ENCODE assay signal across 16 cellular contexts in genomic region chr16:54176376-54176901, GRCh38.
A peak's percentile ranks its signal among the peaks of the same experiment; 100 is the strongest.
DNase-seq lines count a peak whose midpoint lies in the region; ATAC-seq, FAIRE-seq and TF ChIP-seq lines count a peak whose summit lies in the region.
"Had no signal": no experiment of that assay in that cellular context is flagged by ENCODE, and none has a peak within 500 bp of the region (broad histone marks: within the 10 kb centered on the region; RNA-seq: fewer than 3 reads in every experiment).

No MANE protein-coding gene starts in this region.

- ATAC-seq in psoas muscle, result no peak
- ATAC-seq in GM21381 (IDR thresholded peaks at IDR 0.05; ENCODE audit: unreplicated experiment), result no peak
- ATAC-seq in SK-N-SH treated with all-trans-retinoic acid at 6 μM for 48 hours, result no peak
- ATAC-seq: right cardiac atrium had no signal

- no peak overlapping the region for H3K9ac ChIP-seq in H1 (replicated peaks in 1 of 4; ENCODE audit: extremely low read depth in 1 of 4, low read depth in 3 of 4, low read length in 3 of 4)
- H3K9ac ChIP-seq: BLaER1 treated with 17β-estradiol and CSF1 and Interleukin-3, amounts not matched to agents 10 nM and 100 nM had no signal

- H3K9me3 ChIP-seq in H1 (ENCODE audit: insufficient read depth in 2 of 2, low read depth in 1 of 2, low read length in 1 of 2), result no peaks in the 10 kb centered on the region
- no peaks in the 10 kb centered on the region for H3K9me3 ChIP-seq in psoas muscle
- H3K9me3 ChIP-seq: BLaER1 treated with 17β-estradiol and CSF1 and Interleukin-3, amounts not matched to agents 10 nM and 100 nM; SJSA1 had no signal

- H3K27ac ChIP-seq in H1 (ENCODE audit: low read depth, low read length) (no peak overlapping the region), psoas muscle (no peak overlapping the region)
- H3K27ac ChIP-seq: BLaER1 treated with 17β-estradiol and CSF1 and Interleukin-3, amounts not matched to agents 10 nM and 100 nM; SJSA1 had no signal

- H2BK120ac ChIP-seq in H1 (replicated peaks; ENCODE audit: low read depth, low read length), result no peak overlapping the region

- peak; percentile 52 to 67 for TF ChIP-seq RAD21 in H1 (IDR thresholded peaks at IDR 0.05 in 1 of 2, conservative IDR thresholded peaks at IDR 0.05 in 1 of 2; ENCODE audit: low read depth in 2 of 2, low read length in 2 of 2)

- H3K23me2 ChIP-seq in H1 (ENCODE audit: low read depth, low read length), result no peaks in the 10 kb centered on the region

- peak; percentile 82 for DNase-seq in DMS53 (lab: John Stamatoyannopoulos, UW)
- DNase-seq in NCI-H1092 (lab: John Stamatoyannopoulos, UW), result peak; percentile 43
- peak in 1 of 2 experiments; percentile 60 for DNase-seq in H1 (ENCODE audit: low read depth in 1 of 2, low spot score in 2 of 2)
- DNase-seq in nephron progenitor cell, result peak; percentile 52
- DNase-seq in EL, result no peak
- no peak for DNase-seq in psoas muscle
- DNase-seq: activated CD8-positive, alpha-beta memory T cell treated with anti-CD3 and anti-CD28 coated beads, Interleukin-2, amount 50 U/mL, for 4 hours; activated naive CD8-positive, alpha-beta T cell treated with anti-CD3 and anti-CD28 coated beads, Interleukin-2, amount 10 ng/mL, durations not matched to agents 7 days and 5 days; NCI-H1436; NCI-H774 had no signal

- POLR2A ChIA-PET in H1 (lab: Charles Lee; ENCODE audit: partially characterized antibody), result no interaction called here

- no peaks in the 10 kb centered on the region for H3K79me2 ChIP-seq in H1 (ENCODE audit: control insufficient read depth in 1 of 2, insufficient read depth in 2 of 2, low read length in 2 of 2)

- CTCF ChIA-PET in H1 (lab: Charles Lee; ENCODE audit: partially characterized antibody), result interaction anchor here (1.5 kb wide), 1 partner anchor 16 kb away, joined by 5 read pairs; no protein-coding TSS in a partner anchor

- H3K4me2 ChIP-seq in H1 (ENCODE audit: insufficient read depth in 1 of 2, low read depth in 2 of 2, low read length in 2 of 2), result peak overlapping the region in 1 of 2 experiments; percentile 16; a peak in 2 of 4 replicates

- no peaks in the 10 kb centered on the region for H4K20me1 ChIP-seq in H1 (replicated peaks in 1 of 2; ENCODE audit: control insufficient read depth in 1 of 2, insufficient read depth in 2 of 2, low read length in 2 of 2)
- H4K20me1 ChIP-seq: BLaER1 treated with 17β-estradiol and CSF1 and Interleukin-3, amounts not matched to agents 10 nM and 100 nM had no signal

- no peaks in the 10 kb centered on the region for H3K36me3 Mint-ChIP-seq in nephron progenitor cell (ENCODE audit: low read depth)
- H3K36me3 Mint-ChIP-seq: activated naive CD8-positive, alpha-beta T cell treated with anti-CD3 and anti-CD28 coated beads, Interleukin-2, amount 10 ng/mL, durations not matched to agents 7 days and 5 days had no signal

- H2AFZ ChIP-seq in H1 (ENCODE audit: low read length), result no peak overlapping the region

- no peak overlapping the region for H3K4me3 ChIP-seq in H1 (ENCODE audit: extremely low read depth in 1 of 4, insufficient read depth in 2 of 4, low read depth in 3 of 4, low read length in 4 of 4)
- H3K4me3 ChIP-seq in psoas muscle, result no peak overlapping the region
- H3K4me3 ChIP-seq: BLaER1 treated with 17β-estradiol and CSF1 and Interleukin-3, amounts not matched to agents 10 nM and 100 nM; SJSA1 had no signal

- intact Hi-C loops in psoas muscle (cut with DNase I), result no loop called here

- peaks cover 73% of the 10 kb centered on the region for H3K4me1 Mint-ChIP-seq in nephron progenitor cell
- H3K4me1 Mint-ChIP-seq: activated naive CD8-positive, alpha-beta T cell treated with anti-CD3 and anti-CD28 coated beads, Interleukin-2, amount 10 ng/mL, durations not matched to agents 7 days and 5 days had no signal

- H2AK5ac ChIP-seq in H1 (ENCODE audit: low read depth, low read length), result no peak overlapping the region

- no peaks in the 10 kb centered on the region for H3K36me3 ChIP-seq in H1 (ENCODE audit: control insufficient read depth in 2 of 4, insufficient read depth in 4 of 4, low read length in 3 of 4)
- H3K36me3 ChIP-seq in psoas muscle (ENCODE audit: insufficient read depth in 1 of 2, low read depth in 1 of 2), result no peaks in the 10 kb centered on the region
- H3K36me3 ChIP-seq: BLaER1 treated with 17β-estradiol and CSF1 and Interleukin-3, amounts not matched to agents 10 nM and 100 nM; SJSA1 had no signal

- H3K27me3 ChIP-seq in H1 (replicated peaks in 1 of 4; ENCODE audit: control insufficient read depth in 3 of 4, extremely low read depth in 1 of 4, insufficient read depth in 3 of 4, low read length in 3 of 4) (peaks cover 0 to 3% (median 2%) of the 10 kb centered on the region in 4 experiments; a peak in 1 of 7 replicates), psoas muscle (ENCODE audit: insufficient read depth in 3 of 3, low read length in 2 of 3) (no peaks in the 10 kb centered on the region)
- H3K27me3 ChIP-seq: BLaER1 treated with 17β-estradiol and CSF1 and Interleukin-3, amounts not matched to agents 10 nM and 100 nM had no signal

- no peak overlapping the region for H2BK12ac ChIP-seq in H1 (ENCODE audit: low read depth, low read length)

- H3K18ac ChIP-seq in H1 (ENCODE audit: extremely low read depth, low read length), result no peak overlapping the region

- H4K8ac ChIP-seq in H1 (ENCODE audit: extremely low read depth, insufficient read depth, low read length), result no peak overlapping the region

- H3K56ac ChIP-seq in H1 (replicated peaks; ENCODE audit: insufficient read length, low read depth, low read length), result no peak overlapping the region

- WGBS in H1 (ENCODE audit: extremely low coverage in 1 of 2, insufficient coverage in 1 of 2, insufficient read length in 1 of 2, insufficient replicate concordance in 2 of 2, low coverage in 1 of 2, low lambda C conversion rate in 2 of 2, missing lambda C conversion rate in 1 of 2), 2 experiments, result 23% methylated on average over 19 of the region's 19 CpGs; no CpG with 5 or more reads in 1 of the 2 experiments
- WGBS in psoas muscle, 3 donors, result 72 to 82% (median 77%) methylated on average over 19 of the region's 19 CpGs

- H2BK20ac ChIP-seq in H1 (ENCODE audit: low read length), result no peak overlapping the region

- no peak overlapping the region for H4K5ac ChIP-seq in H1 (ENCODE audit: insufficient read length, low read depth, low read length)

- H3K79me1 ChIP-seq in H1 (ENCODE audit: low read depth, low read length), result no peaks in the 10 kb centered on the region

- no peaks in the 10 kb centered on the region for H3K9me3 Mint-ChIP-seq in nephron progenitor cell
- H3K9me3 Mint-ChIP-seq: activated naive CD8-positive, alpha-beta T cell treated with anti-CD3 and anti-CD28 coated beads, Interleukin-2, amount 10 ng/mL, durations not matched to agents 7 days and 5 days; stimulated activated naive CD8-positive, alpha-beta T cell treated with anti-CD3 and anti-CD28 coated beads, Interleukin-15, Interleukin-2, amounts not matched to agents 100 ng/mL and 50 ng/mL, for 24 hours had no signal

- peak; percentile 48 to 56 (median 52) for TF ChIP-seq CTCF in H1 (IDR thresholded peaks at IDR 0.05; ENCODE audit: control extremely low read depth in 1 of 3, insufficient read depth in 1 of 3, low read depth in 1 of 3, low read length in 3 of 3)
- no peak for TF ChIP-seq CTCF in nephron progenitor cell (IDR thresholded peaks at IDR 0.05)
- no peak for TF ChIP-seq CTCF in psoas muscle (IDR thresholded peaks at IDR 0.05)

- no peak for TF ChIP-seq POLR2A in H1 (IDR thresholded peaks at IDR 0.05; ENCODE audit: control extremely low read depth in 1 of 2, low read depth in 2 of 2, low read length in 2 of 2)

- H3K14ac ChIP-seq in H1 (ENCODE audit: insufficient read length), result no peak overlapping the region

- peak overlapping the region; percentile 62 for H3K27ac Mint-ChIP-seq in nephron progenitor cell
- H3K27ac Mint-ChIP-seq: activated naive CD8-positive, alpha-beta T cell treated with anti-CD3 and anti-CD28 coated beads, Interleukin-2, amount 10 ng/mL, durations not matched to agents 7 days and 5 days had no signal

- no peak overlapping the region for H3K4ac ChIP-seq in H1 (replicated peaks; ENCODE audit: insufficient read length, low read depth, low read length)

- peaks cover 36% of the 10 kb centered on the region for H3K27me3 Mint-ChIP-seq in nephron progenitor cell (ENCODE audit: low read depth, poor library complexity)

- H4K91ac ChIP-seq in H1 (replicated peaks; ENCODE audit: insufficient read length, low read length), result no peak overlapping the region

- no peak overlapping the region for H2BK5ac ChIP-seq in H1 (ENCODE audit: low read depth, low read length)

- H3K4me1 ChIP-seq in H1 (replicated peaks in 1 of 4; ENCODE audit: control insufficient read depth in 3 of 4, insufficient read depth in 4 of 4, low read length in 3 of 4) (peaks cover 4 to 17% (median 12%) of the 10 kb centered on the region in 4 experiments; a peak in 6 of 7 replicates), psoas muscle (no peaks in the 10 kb centered on the region)
- H3K4me1 ChIP-seq: BLaER1 treated with 17β-estradiol and CSF1 and Interleukin-3, amounts not matched to agents 10 nM and 100 nM; SJSA1 had no signal

- no peak overlapping the region for H2BK15ac ChIP-seq in H1 (ENCODE audit: low read length)

- TF ChIP-seq EP300 in H1 (IDR thresholded peaks at IDR 0.05; ENCODE audit: borderline replicate concordance in 1 of 2, low read depth in 2 of 2, low read length in 2 of 2), result no peak

- peak overlapping the region; percentile 48 for H3K4me3 Mint-ChIP-seq in nephron progenitor cell
- H3K4me3 Mint-ChIP-seq: activated naive CD8-positive, alpha-beta T cell treated with anti-CD3 and anti-CD28 coated beads, Interleukin-2, amount 10 ng/mL, durations not matched to agents 7 days and 5 days; stimulated activated naive CD8-positive, alpha-beta T cell treated with anti-CD3 and anti-CD28 coated beads, Interleukin-15, Interleukin-2, amounts not matched to agents 100 ng/mL and 50 ng/mL, for 24 hours had no signal

- FAIRE-seq in H1 (lab: Jason Lieb, UNC), result peak; percentile 68

- H3K23ac ChIP-seq in H1 (ENCODE audit: insufficient read length), result no peak overlapping the region

TF ChIP-seq in H1, 55 proteins besides CTCF, POLR2A, EP300 and RAD21 (continues in another document):
- TF ChIP-seq YY1 (IDR thresholded peaks at IDR 0.05; ENCODE audit: low read depth, low read length) (no peak), SIRT6 (IDR thresholded peaks at IDR 0.05; ENCODE audit: low read length) (no peak), CHD2 (IDR thresholded peaks at IDR 0.05; ENCODE audit: low read length) (no peak), TBP (IDR thresholded peaks at IDR 0.05; ENCODE audit: low read depth, low read length) (0 out of 2 replicates have a peak, but pooled peaks have one; percentile 25), CBX8 (IDR thresholded peaks at IDR 0.05; ENCODE audit: borderline replicate concordance, low read depth, low read length) (no peak)

TF ChIP-seq in SK-N-SH treated with all-trans-retinoic acid at 6 μM for 48 hours, 23 proteins besides CTCF, POLR2A, EP300 and RAD21 (continues in another document):
- no peak for TF ChIP-seq ISL1 (CRISPR knock-in tag; IDR thresholded peaks at IDR 0.05)

Comparison
In these comparisons a context has a peak if more than half of its experiments do, and no peak if none do; other contexts are left out.
1. DNase-seq: peak in DMS53 (single experiment), NCI-H1092 (single experiment) and nephron progenitor cell (single experiment); none in EL (single experiment) and psoas muscle (0 of 2).
2. CTCF ChIP-seq: peak in H1 (3 of 3); none in nephron progenitor cell (single experiment) and psoas muscle (single experiment).